ENCODE assay signal across 26 cellular contexts in genomic region chr2:36748166-36748565, GRCh38. TPM values are rescaled to one million over a fixed set of nuclear protein-coding genes. Genes with fewer than 3 reads are reported as not detected.
"Had no signal": no experiment of that assay in that cellular context is flagged by ENCODE, and none has a peak within 500 bp of the region (broad histone marks: within the 10 kb centered on the region; RNA-seq: fewer than 3 reads in every experiment).

No MANE protein-coding gene starts in this region.

- H3K36me3 ChIP-seq: left lung, neural progenitor cell, right lobe of liver, stomach had no signal

- H3K9me3 ChIP-seq: left lung, right lobe of liver had no signal

- H2AFZ ChIP-seq: neural progenitor cell had no signal

- H3K36me3 Mint-ChIP-seq: activated CD4-positive, alpha-beta memory T cell treated with anti-CD3 and anti-CD28 coated beads for 36 hours; activated naive CD8-positive, alpha-beta T cell treated with anti-CD3 and anti-CD28 coated beads, Interleukin-2, amount 10 ng/mL, durations not matched to agents 7 days and 5 days; brain; neural progenitor cell; stimulated activated memory B cell treated with anti-CD40 and anti-IgM and Interleukin-4, amounts not matched to agents 10 μg/mL and 1 μg/mL and 100 μg/mL, for 72 hours; type B pancreatic cell had no signal

- ATAC-seq: activated T-cell treated with anti-CD3 and anti-CD28 coated beads, Interleukin-2, amount 50 U/mL, for 72 hours; esophagus mucosa; heart right ventricle; left lung; naive thymus-derived CD8-positive, alpha-beta T cell; right lobe of liver; stimulated activated memory B cell treated with anti-CD40 and anti-IgM and Interleukin-4, amounts not matched to agents 10 μg/mL and 1 μg/mL and 100 μg/mL, for 72 hours had no signal

- H3K4me2 ChIP-seq: neural progenitor cell, smooth muscle cell had no signal

- DNase-seq: activated CD4-positive, alpha-beta memory T cell treated with anti-CD3 and anti-CD28 coated beads for 36 hours; activated CD4-positive, alpha-beta T cell treated with anti-CD3 and anti-CD28 coated beads for 48 hours; activated effector memory CD4-positive, alpha-beta T cell treated with Interleukin-2 at 50 U/mL for 16 hours; activated naive CD4-positive, alpha-beta T cell treated with anti-CD3 and anti-CD28 coated beads for 36 hours; activated naive CD8-positive, alpha-beta T cell treated with anti-CD3 and anti-CD28 coated beads, Interleukin-2, amount 10 ng/mL, durations not matched to agents 7 days and 5 days; activated T-cell treated with anti-CD3 and anti-CD28 coated beads, Interleukin-2, amount 50 U/mL, for 72 hours; caudate nucleus; effector memory CD4-positive, alpha-beta T cell; heart right ventricle; left lung; naive thymus-derived CD8-positive, alpha-beta T cell; posterior cingulate gyrus; right lobe of liver; stimulated activated CD4-positive, alpha-beta T cell treated with anti-CD3 and anti-CD28 coated beads, Interleukin-15, amount 100 ng/mL, for 24 hours; stomach; T1000 had no signal

- H3K4me3 Mint-ChIP-seq: activated CD4-positive, alpha-beta memory T cell treated with anti-CD3 and anti-CD28 coated beads for 36 hours; activated naive CD4-positive, alpha-beta T cell treated with anti-CD3 and anti-CD28 coated beads for 36 hours; activated naive CD8-positive, alpha-beta T cell treated with anti-CD3 and anti-CD28 coated beads, Interleukin-2, amount 10 ng/mL, durations not matched to agents 7 days and 5 days; activated T-cell treated with anti-CD3 and anti-CD28 coated beads, Interleukin-2, amount 50 U/mL, for 72 hours; brain; naive thymus-derived CD8-positive, alpha-beta T cell; neural progenitor cell; stimulated activated memory B cell treated with anti-CD40 and anti-IgM and Interleukin-4, amounts not matched to agents 10 μg/mL and 1 μg/mL and 100 μg/mL, for 72 hours; type B pancreatic cell had no signal

- H3K4me3 ChIP-seq: heart right ventricle, left lung, lung, neural progenitor cell, right lobe of liver, smooth muscle cell, stomach had no signal

- H3K27ac ChIP-seq: heart right ventricle, left lung, neural progenitor cell, right lobe of liver, stomach had no signal

- H3K27ac Mint-ChIP-seq: activated CD4-positive, alpha-beta memory T cell treated with anti-CD3 and anti-CD28 coated beads for 36 hours; activated naive CD4-positive, alpha-beta T cell treated with anti-CD3 and anti-CD28 coated beads for 36 hours; activated naive CD8-positive, alpha-beta T cell treated with anti-CD3 and anti-CD28 coated beads, Interleukin-2, amount 10 ng/mL, durations not matched to agents 7 days and 5 days; activated T-cell treated with anti-CD3 and anti-CD28 coated beads, Interleukin-2, amount 50 U/mL, for 72 hours; brain; naive thymus-derived CD8-positive, alpha-beta T cell; neural progenitor cell; stimulated activated memory B cell treated with anti-CD40 and anti-IgM and Interleukin-4, amounts not matched to agents 10 μg/mL and 1 μg/mL and 100 μg/mL, for 72 hours; type B pancreatic cell had no signal

- H3K4me1 Mint-ChIP-seq: activated naive CD8-positive, alpha-beta T cell treated with anti-CD3 and anti-CD28 coated beads, Interleukin-2, amount 10 ng/mL, durations not matched to agents 7 days and 5 days; brain; naive thymus-derived CD8-positive, alpha-beta T cell; neural progenitor cell; stimulated activated memory B cell treated with anti-CD40 and anti-IgM and Interleukin-4, amounts not matched to agents 10 μg/mL and 1 μg/mL and 100 μg/mL, for 72 hours had no signal

- H3K9ac ChIP-seq: neural progenitor cell had no signal

- H3K4me1 ChIP-seq: heart right ventricle, left lung, neural progenitor cell, right lobe of liver, stomach had no signal

- H3K27me3 ChIP-seq: neural progenitor cell, right lobe of liver had no signal

- H3K9me3 Mint-ChIP-seq: activated CD4-positive, alpha-beta memory T cell treated with anti-CD3 and anti-CD28 coated beads for 36 hours; activated naive CD8-positive, alpha-beta T cell treated with anti-CD3 and anti-CD28 coated beads, Interleukin-2, amount 10 ng/mL, durations not matched to agents 7 days and 5 days; type B pancreatic cell had no signal

RNA-seq across cellular contexts. Expression of gene VIT, which starts 51.7 kb away (rescaled TPM):
- total RNA-seq: activated CD4-positive, alpha-beta memory T cell treated with anti-CD3 and anti-CD28 coated beads for 36 hours; activated naive CD4-positive, alpha-beta T cell treated with anti-CD3 and anti-CD28 coated beads for 36 hours; activated naive CD8-positive, alpha-beta T cell treated with anti-CD3 and anti-CD28 coated beads, Interleukin-2, amount 10 ng/mL, durations not matched to agents 7 days and 5 days; activated T-cell treated with anti-CD3 and anti-CD28 coated beads, Interleukin-2, amount 50 U/mL, for 72 hours; kidney epithelial cell; naive thymus-derived CD8-positive, alpha-beta T cell; right lobe of liver; T-helper 1 cell treated with Interleukin-12 subunit alpha and Interleukin-12 subunit beta and Interleukin-4 antibody, amounts not matched to agents 30 ng/mL and 1 ng/mL, for 36 hours; temporal lobe had no signal
- polyA plus RNA-seq: smooth muscle cell had no signal
